Comparison of ENCODE assay signal across 17 cellular contexts in the genomic region with DNA sequence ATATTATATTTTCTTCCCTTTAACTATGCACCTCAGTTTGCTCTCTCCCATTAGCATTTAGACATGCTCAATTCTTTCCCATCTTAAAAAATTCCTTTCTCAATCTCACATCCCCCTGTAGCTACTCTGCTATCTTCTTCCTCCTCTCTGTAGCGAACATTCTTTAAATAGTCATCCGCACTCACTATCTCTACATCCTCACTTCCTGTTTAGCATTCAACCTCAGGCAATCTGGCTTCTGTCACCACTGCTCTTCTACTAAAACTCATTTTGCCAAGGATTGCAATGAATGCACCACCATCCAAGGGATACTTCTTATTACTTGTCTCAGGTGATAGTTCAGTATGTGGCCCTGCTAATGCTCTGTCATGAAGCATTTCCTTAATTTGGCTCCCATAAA. TPM values are rescaled to one million over a fixed set of nuclear protein-coding genes. Genes with fewer than 3 reads are reported as not detected.
DNase-seq lines count a peak whose midpoint lies in the region; ATAC-seq and TF ChIP-seq lines count a peak whose summit lies in the region.
"Had no signal": no experiment of that assay in that cellular context is flagged by ENCODE, and none has a peak within 500 bp of the region (broad histone marks: within the 10 kb centered on the region; RNA-seq: fewer than 3 reads in every experiment).

No MANE protein-coding gene starts in this region.

- H3K36me3 Mint-ChIP-seq in type B pancreatic cell, result no peaks in the 10 kb centered on the region

- H2BK120ac ChIP-seq in mesenchymal stem cell (ENCODE audit: low read depth, low read length), result no peak overlapping the region

- no peak overlapping the region for H2BK15ac ChIP-seq in mesenchymal stem cell (ENCODE audit: low read depth, poor library complexity, severe bottlenecking)

- no peak overlapping the region for H3K27ac ChIP-seq in mesenchymal stem cell (ENCODE audit: low read length, poor library complexity, severe bottlenecking)
- H3K27ac ChIP-seq in PC-3 (ENCODE audit: low read length), result no peak overlapping the region
- H3K27ac ChIP-seq: SJSA1, suprapubic skin had no signal

- no peak overlapping the region for H3K14ac ChIP-seq in mesenchymal stem cell (ENCODE audit: low read length in 2 of 2)

- peak overlapping the region in 1 of 2 experiments; percentile 49 for H3K18ac ChIP-seq in mesenchymal stem cell (ENCODE audit: low read depth in 1 of 2, low read length in 2 of 2)

- no peaks in the 10 kb centered on the region for H3K9me3 Mint-ChIP-seq in type B pancreatic cell
- H3K9me3 Mint-ChIP-seq: activated T-cell treated with anti-CD3 and anti-CD28 coated beads, Interleukin-2, amount 50 U/mL, for 4 hours; dendritic cell treated with granulocyte-macrophage colony-stimulating factor and Interleukin-4, amounts not matched to agents 40 ng/mL and 50 ng/mL, for 4 days had no signal

- H2AK5ac ChIP-seq in mesenchymal stem cell (ENCODE audit: low read length, severe bottlenecking), result no peak overlapping the region

- no peak overlapping the region for H2BK12ac ChIP-seq in mesenchymal stem cell (ENCODE audit: low read length in 2 of 2)

- DNase-seq in OCI-M1 (lab: John Stamatoyannopoulos, UW) (peak; percentile 58), mesenchymal stem cell (peak; percentile 71), HK-2 (ENCODE audit: unreplicated experiment) (no peak), G401 (ENCODE audit: low spot score) (no peak), type B pancreatic cell (ENCODE audit: extremely low spot score, unreplicated experiment) (no peak), PC-3 (no peak)
- DNase-seq: activated T-cell treated with anti-CD3 and anti-CD28 coated beads, Interleukin-2, amount 50 U/mL, for 4 hours; amygdala; C1 segment of cervical spinal cord; midbrain; NCI-H1436; NCI-H69 had no signal

- H3K27me3 Mint-ChIP-seq in type B pancreatic cell, result no peaks in the 10 kb centered on the region
- H3K27me3 Mint-ChIP-seq: dendritic cell treated with granulocyte-macrophage colony-stimulating factor and Interleukin-4, amounts not matched to agents 40 ng/mL and 50 ng/mL, for 4 days had no signal

- H4K8ac ChIP-seq in mesenchymal stem cell (ENCODE audit: low read length), result no peak overlapping the region

- H3K4me1 ChIP-seq in mesenchymal stem cell (ENCODE audit: control insufficient read depth, insufficient read depth, low read depth, low read length) (no peaks in the 10 kb centered on the region), PC-3 (ENCODE audit: insufficient read depth, low read length) (no peaks in the 10 kb centered on the region)
- H3K4me1 ChIP-seq: SJSA1, suprapubic skin had no signal

- no peak overlapping the region for H4K91ac ChIP-seq in mesenchymal stem cell (ENCODE audit: low read length)

- H4K20me1 ChIP-seq in PC-3 (ENCODE audit: low read length), result no peaks in the 10 kb centered on the region

- no peak overlapping the region for H3K4me3 ChIP-seq in mesenchymal stem cell (ENCODE audit: insufficient read depth in 1 of 2, low read depth in 1 of 2, low read length in 2 of 2)
- no peak overlapping the region for H3K4me3 ChIP-seq in PC-3 (ENCODE audit: low read length)
- H3K4me3 ChIP-seq: SJSA1, suprapubic skin had no signal

- 34% methylated on average over 2 of the region's 2 CpGs for WGBS in mesenchymal stem cell

- H2AFZ ChIP-seq in mesenchymal stem cell (ENCODE audit: low read depth, low read length), result no peak overlapping the region
- H2AFZ ChIP-seq in PC-3 (ENCODE audit: low read length), result no peak overlapping the region

- CTCF ChIA-PET in PC-3 (lab: Charles Lee), result no interaction called here

- no peaks in the 10 kb centered on the region for H3F3A ChIP-seq in PC-3 (ENCODE audit: low read length, unreplicated experiment)

- H3K27me3 ChIP-seq in mesenchymal stem cell (ENCODE audit: control insufficient read depth in 1 of 2, insufficient read depth in 1 of 2, low read length in 2 of 2) (no peaks in the 10 kb centered on the region), PC-3 (ENCODE audit: low read length) (no peaks in the 10 kb centered on the region)
- H3K27me3 ChIP-seq: SJSA1, suprapubic skin had no signal

- no peak overlapping the region for H3K23ac ChIP-seq in mesenchymal stem cell (ENCODE audit: low read length in 2 of 2)

- H3K4me2 ChIP-seq in mesenchymal stem cell (ENCODE audit: low read length, poor library complexity, severe bottlenecking), result no peak overlapping the region
- no peak overlapping the region for H3K4me2 ChIP-seq in PC-3 (ENCODE audit: low read length)

- TF ChIP-seq CTCF in type B pancreatic cell (conservative IDR thresholded peaks at IDR 0.05) (no peak), PC-3 (conservative IDR thresholded peaks at IDR 0.05; ENCODE audit: low read depth, low read length) (no peak)

- H3K9me2 ChIP-seq in PC-3 (replicated peaks; ENCODE audit: low read length), result no peaks in the 10 kb centered on the region

- H3K9me3 ChIP-seq in mesenchymal stem cell (ENCODE audit: control insufficient read depth, low read length), result no peaks in the 10 kb centered on the region
- H3K9me3 ChIP-seq in PC-3 (ENCODE audit: low read length), result no peaks in the 10 kb centered on the region
- H3K9me3 ChIP-seq: SJSA1, suprapubic skin had no signal

- in situ Hi-C loops in G401 (cut with HindIII; ENCODE audit: low sequenced_read_pairs), result no loop called here

- no TSS peak for BruUV-seq in PC-3 (replicated peaks; lab: Mats Ljungman, UMichigan)

- H3K27ac Mint-ChIP-seq in type B pancreatic cell, result no peak overlapping the region
- H3K27ac Mint-ChIP-seq: dendritic cell treated with granulocyte-macrophage colony-stimulating factor and Interleukin-4, amounts not matched to agents 40 ng/mL and 50 ng/mL, for 4 days had no signal

- H3K79me2 ChIP-seq in PC-3 (ENCODE audit: low read length), result no peaks in the 10 kb centered on the region

- H3K4me3 Mint-ChIP-seq in type B pancreatic cell, result no peak overlapping the region
- H3K4me3 Mint-ChIP-seq: activated T-cell treated with anti-CD3 and anti-CD28 coated beads, Interleukin-2, amount 50 U/mL, for 4 hours; dendritic cell treated with granulocyte-macrophage colony-stimulating factor and Interleukin-4, amounts not matched to agents 40 ng/mL and 50 ng/mL, for 4 days had no signal

- no peak overlapping the region for H2BK5ac ChIP-seq in mesenchymal stem cell (ENCODE audit: low read depth, low read length, poor library complexity, severe bottlenecking)

- no peaks in the 10 kb centered on the region for H3K79me1 ChIP-seq in mesenchymal stem cell (replicated peaks; ENCODE audit: low read length, poor library complexity, severe bottlenecking)

- no peaks in the 10 kb centered on the region for H3K4me1 Mint-ChIP-seq in type B pancreatic cell (ENCODE audit: unreplicated experiment)

- ATAC-seq in GM18508 (IDR thresholded peaks at IDR 0.05; ENCODE audit: insufficient read depth, unreplicated experiment) (peak; percentile 51), HG02884 (IDR thresholded peaks at IDR 0.05; ENCODE audit: unreplicated experiment) (peak; percentile 68), PC-3 (no peak)
- ATAC-seq: activated T-cell treated with anti-CD3 and anti-CD28 coated beads, Interleukin-2, amount 50 U/mL, for 4 hours had no signal

- H3K36me3 ChIP-seq in mesenchymal stem cell (ENCODE audit: control insufficient read depth in 1 of 2, insufficient read depth in 2 of 2, low read depth in 1 of 2, low read length in 2 of 2) (no peaks in the 10 kb centered on the region), PC-3 (ENCODE audit: low read depth, low read length) (no peaks in the 10 kb centered on the region)
- H3K36me3 ChIP-seq: SJSA1, suprapubic skin had no signal

- intact Hi-C loops in PC-3 (cut with micrococcal nuclease), result no loop called here

- POLR2A ChIA-PET in PC-3 (lab: Charles Lee; ENCODE audit: unreplicated experiment), result no interaction called here

- H3K9ac ChIP-seq in mesenchymal stem cell (ENCODE audit: low read length) (no peak overlapping the region), PC-3 (ENCODE audit: low read length) (no peak overlapping the region)

- H3K4ac ChIP-seq in mesenchymal stem cell (ENCODE audit: low read depth in 1 of 2, low read length in 2 of 2), result no peak overlapping the region

RNA-seq across cellular contexts. Expression of a gene that starts 10.9 kb away (rescaled TPM):
- polyA plus RNA-seq in mesenchymal stem cell (2013, experiment 1 of 2), result 4.8 TPM
- 4.6 TPM for polyA plus RNA-seq in mesenchymal stem cell (2013, experiment 2 of 2)
- total RNA-seq in G401 (2014; rRNA removed; shearing (Covaris generic)), result 3.3 and 6.7 TPM in 2 replicates
- 32.1 and 34.8 TPM in 2 replicates for total RNA-seq in type B pancreatic cell (ENCODE audit: low replicate concordance)
- total RNA-seq in PC-3 (2014; rRNA removed), result 5.6 and 5.8 TPM in 2 replicates

Comparison
In these comparisons a context has a peak if more than half of its experiments do, and no peak if none do; other contexts are left out.
1. DNase-seq: peak in OCI-M1 (single experiment) and mesenchymal stem cell (single experiment); none in HK-2 (single experiment), G401 (single experiment), type B pancreatic cell (single experiment) and PC-3 (single experiment).